Comparison of ENCODE assay signal across 8 cellular contexts in genomic region chr2:231393149-231394131, GRCh38. TPM values are rescaled to one million over a fixed set of nuclear protein-coding genes. Genes with fewer than 3 reads are reported as not detected.
DNase-seq lines count a peak whose midpoint lies in the region; ATAC-seq, FAIRE-seq and TF ChIP-seq lines count a peak whose summit lies in the region.

No MANE protein-coding gene starts in this region.

- H3K27me3 ChIP-seq in aorta (ENCODE audit: control insufficient read depth in 1 of 2, insufficient read depth in 2 of 2, low read length in 1 of 2), result no peaks in the 10 kb centered on the region

- WGBS in aorta, 2 donors, result 90 to 93% methylated on average over 17 of the region's 17 CpGs

- H3K9me3 ChIP-seq in aorta (ENCODE audit: control insufficient read depth, low read length), result no peaks in the 10 kb centered on the region

- no peaks in the 10 kb centered on the region for H3K4me1 ChIP-seq in aorta (ENCODE audit: control insufficient read depth in 1 of 2, insufficient read depth in 2 of 2, low read length in 2 of 2)

- H3K36me3 ChIP-seq in aorta (ENCODE audit: control insufficient read depth in 1 of 2, insufficient read depth in 2 of 2, low read length in 1 of 2), result no peaks in the 10 kb centered on the region

- H3K4me3 ChIP-seq in cardiac fibroblast (replicated peaks in 1 of 2; ENCODE audit: low read depth in 2 of 2, low read length in 2 of 2) (no peak overlapping the region), aorta (ENCODE audit: low read length in 2 of 2) (no peak overlapping the region)

- peak; percentile 19 for TF ChIP-seq CTCF in cardiac fibroblast (IDR thresholded peaks at IDR 0.05; ENCODE audit: low read depth, low read length)

- DNase-seq in cardiac fibroblast (ENCODE audit: low read depth in 2 of 2) (no peak), MV-4-11 (lab: John Stamatoyannopoulos, UW) (no peak), aorta (no peak), DMS153 treated with DMSO at 0.1 percent for 48 hours (lab: John Stamatoyannopoulos, UW; ENCODE audit: unreplicated experiment) (no peak)
- peak; percentile 61 for DNase-seq in stimulated activated CD8-positive, alpha-beta memory T cell treated with anti-CD3 and anti-CD28 coated beads, Interleukin-4, amount 100 ng/mL, for 48 hours

- peak; percentile 93 for FAIRE-seq in A204.1 (lab: Jason Lieb, UNC)

- intact Hi-C loops in aorta (cut with DNase I), result no loop called here

- ATAC-seq in GM18861 (IDR thresholded peaks at IDR 0.05; ENCODE audit: unreplicated experiment) (peak; percentile 28), HG03432 (IDR thresholded peaks at IDR 0.05; ENCODE audit: unreplicated experiment) (peak; percentile 47), aorta (ENCODE audit: low FRiP score) (no peak)

- no peak overlapping the region for H3K27ac ChIP-seq in aorta (ENCODE audit: low read depth in 1 of 2, low read length in 2 of 2)

RNA-seq across cellular contexts. Expression of gene B3GNT7, which starts 2.1 kb away (rescaled TPM):
- 1 to 10 TPM; 4.0 to 6.7 TPM for total RNA-seq in aorta
- polyA plus RNA-seq in aorta, result 1 to 10 TPM in 1 of 2 donors, under 1 TPM in 1; 0.56 to 3.5 TPM
